17 cellular contexts compared by ENCODE assay signal in genomic region chr1:194629011-194629410, GRCh38.
A peak's percentile ranks its signal among the peaks of the same experiment; 100 is the strongest.
DNase-seq lines count a peak whose midpoint lies in the region; ATAC-seq, FAIRE-seq and TF ChIP-seq lines count a peak whose summit lies in the region.
"Had no signal": no experiment of that assay in that cellular context is flagged by ENCODE, and none has a peak within 500 bp of the region (broad histone marks: within the 10 kb centered on the region; RNA-seq: fewer than 3 reads in every experiment).

No MANE protein-coding gene starts in this region.

- peak; percentile 9 for DNase-seq in NCI-H526 treated with DMSO at 0.1 percent for 48 hours (lab: John Stamatoyannopoulos, UW)
- DNase-seq in NCI-H526 (lab: John Stamatoyannopoulos, UW) = no peak
- peak; percentile 14 for DNase-seq in astrocyte (ENCODE audit: low read depth)
- DNase-seq in epithelial cell of esophagus (ENCODE audit: low read depth) = peak; percentile 2
- no peak for DNase-seq in psoas muscle
- DNase-seq in activated effector memory CD4-positive, alpha-beta T cell treated with anti-CD3 and anti-CD28 coated beads, Interleukin-2, amount 50 U/mL, for 16 hours = no peak
- DNase-seq: AML-193; Caco-2; CD8-positive, alpha-beta memory T cell; DND-41; GOT3 had no signal

- H3K27ac Mint-ChIP-seq in astrocyte (ENCODE audit: unreplicated experiment) = no peak overlapping the region
- H3K27ac Mint-ChIP-seq: CD8-positive, alpha-beta memory T cell; IgD-negative memory B cell had no signal

- H3K27ac ChIP-seq in astrocyte (ENCODE audit: low read depth, low read length) (no peak overlapping the region), psoas muscle (no peak overlapping the region)
- H3K27ac ChIP-seq: 22Rv1, BLaER1 had no signal

- FAIRE-seq in astrocyte (lab: Jason Lieb, UNC) = no peak
- FAIRE-seq: GM12878 had no signal

- no peaks in the 10 kb centered on the region for H3K36me3 ChIP-seq in astrocyte (ENCODE audit: insufficient read depth, low read length)
- H3K36me3 ChIP-seq in psoas muscle (ENCODE audit: insufficient read depth in 1 of 2, low read depth in 1 of 2) = no peaks in the 10 kb centered on the region
- H3K36me3 ChIP-seq: BLaER1, HAP-1 had no signal

- TF ChIP-seq CTCF in astrocyte (IDR thresholded peaks at IDR 0.05; ENCODE audit: insufficient read depth, low read depth, low read length) (no peak), epithelial cell of esophagus (IDR thresholded peaks at IDR 0.05; ENCODE audit: insufficient read depth, low read depth, low read length, missing control alignments) (no peak), psoas muscle (IDR thresholded peaks at IDR 0.05) (no peak)

- H2AFZ ChIP-seq in astrocyte (ENCODE audit: low read depth, low read length) = no peak overlapping the region

- no peak overlapping the region for H3K4me2 ChIP-seq in astrocyte (ENCODE audit: low read length)

- 87 to 95% (median 89%) methylated on average over 2 of the region's 2 CpGs for WGBS in psoas muscle, 3 donors

- ATAC-seq in psoas muscle (no peak), GM18502 (IDR thresholded peaks at IDR 0.05; ENCODE audit: poor library complexity, unreplicated experiment) (no peak)
- ATAC-seq: GM12878 had no signal

- H3K4me3 Mint-ChIP-seq in astrocyte (ENCODE audit: unreplicated experiment) = no peak overlapping the region
- H3K4me3 Mint-ChIP-seq: CD8-positive, alpha-beta memory T cell; IgD-negative memory B cell had no signal

- H3K9me3 ChIP-seq in astrocyte (ENCODE audit: insufficient read depth, low read depth, low read length) = no peaks in the 10 kb centered on the region
- H3K9me3 ChIP-seq in psoas muscle = peaks cover 7% of the 10 kb centered on the region
- H3K9me3 ChIP-seq: HAP-1 had no signal

- H3K4me3 ChIP-seq in astrocyte (ENCODE audit: insufficient read depth, low read depth, low read length) = no peak overlapping the region
- no peak overlapping the region for H3K4me3 ChIP-seq in epithelial cell of esophagus (ENCODE audit: low read length)
- no peak overlapping the region for H3K4me3 ChIP-seq in psoas muscle
- H3K4me3 ChIP-seq: BLaER1, GM12878, HAP-1 had no signal

- H3K36me3 Mint-ChIP-seq in astrocyte (ENCODE audit: low read depth, unreplicated experiment) = no peaks in the 10 kb centered on the region
- H3K36me3 Mint-ChIP-seq: CD8-positive, alpha-beta memory T cell had no signal

- H3K27me3 ChIP-seq in astrocyte (ENCODE audit: insufficient read depth, low read length) (no peaks in the 10 kb centered on the region), psoas muscle (ENCODE audit: insufficient read depth in 3 of 3, low read length in 2 of 3) (peaks cover 0 to 2% (median 0%) of the 10 kb centered on the region in 3 donors)
- H3K27me3 ChIP-seq: BLaER1 had no signal

- H3K9ac ChIP-seq in astrocyte (ENCODE audit: low read length) = no peak overlapping the region
- H3K9ac ChIP-seq: BLaER1 had no signal

- H3K27me3 Mint-ChIP-seq in astrocyte (ENCODE audit: low read depth, unreplicated experiment) = no peaks in the 10 kb centered on the region
- H3K27me3 Mint-ChIP-seq: CD8-positive, alpha-beta memory T cell; IgD-negative memory B cell had no signal

- intact Hi-C loops in psoas muscle (cut with DNase I) = no loop called here

- H4K20me1 ChIP-seq in astrocyte (ENCODE audit: insufficient read depth, low read length) = no peaks in the 10 kb centered on the region
- H4K20me1 ChIP-seq: BLaER1 had no signal

- H3K4me1 Mint-ChIP-seq in astrocyte (ENCODE audit: low read depth, unreplicated experiment) = no peaks in the 10 kb centered on the region
- H3K4me1 Mint-ChIP-seq: CD8-positive, alpha-beta memory T cell; IgD-negative memory B cell had no signal

- no peaks in the 10 kb centered on the region for H3K4me1 ChIP-seq in astrocyte (ENCODE audit: insufficient read depth, low read length)
- H3K4me1 ChIP-seq in psoas muscle = no peaks in the 10 kb centered on the region
- H3K4me1 ChIP-seq: Caco-2, HAP-1 had no signal

- H3K9me3 Mint-ChIP-seq in astrocyte (ENCODE audit: unreplicated experiment) = peaks cover 5% of the 10 kb centered on the region
- H3K9me3 Mint-ChIP-seq: CD8-positive, alpha-beta memory T cell had no signal

- H3K79me2 ChIP-seq in astrocyte (ENCODE audit: insufficient read depth, low read length) = no peaks in the 10 kb centered on the region

Comparison
In these comparisons a context has a peak if more than half of its experiments do, and no peak if none do; other contexts are left out.
1. DNase-seq: peak in NCI-H526 treated with DMSO at 0.1 percent for 48 hours (single experiment), astrocyte (single experiment) and epithelial cell of esophagus (single experiment); none in NCI-H526 (0 of 2), psoas muscle (0 of 2) and activated effector memory CD4-positive, alpha-beta T cell treated with anti-CD3 and anti-CD28 coated beads, Interleukin-2, amount 50 U/mL, for 16 hours (single experiment).